12 cellular contexts compared by ENCODE assay signal in genomic region chrX:133045986-133046385, GRCh38. TPM values are rescaled to one million over a fixed set of nuclear protein-coding genes. Genes with fewer than 3 reads are reported as not detected.
DNase-seq lines count a peak whose midpoint lies in the region; ATAC-seq and TF ChIP-seq lines count a peak whose summit lies in the region.
"Had no signal": no experiment of that assay in that cellular context is flagged by ENCODE, and none has a peak within 500 bp of the region (broad histone marks: within the 10 kb centered on the region; RNA-seq: fewer than 3 reads in every experiment).

No MANE protein-coding gene starts in this region.

- no peak overlapping the region for H3K27ac ChIP-seq in OCI-LY7 (ENCODE audit: low read depth, low read length, poor library complexity, severe bottlenecking)
- no peak overlapping the region for H3K27ac ChIP-seq in esophagus muscularis mucosa (replicated peaks in 1 of 4)
- H3K27ac ChIP-seq: thyroid gland had no signal

- peaks cover 0 to 4% (median 0%) of the 10 kb centered on the region in 4 donors for H3K27me3 ChIP-seq in esophagus muscularis mucosa
- H3K27me3 ChIP-seq: thyroid gland had no signal

- BruUV-seq in OCI-LY7 (replicated peaks; lab: Mats Ljungman, UMichigan): no TSS peak

- H3K79me2 ChIP-seq in OCI-LY7 (ENCODE audit: insufficient read depth, low read depth, low read length): no peaks in the 10 kb centered on the region

- H4K20me1 ChIP-seq in OCI-LY7 (ENCODE audit: insufficient read depth, low read length): no peaks in the 10 kb centered on the region

- TF ChIP-seq POLR2A in esophagus muscularis mucosa (IDR thresholded peaks at IDR 0.05; ENCODE audit: low read depth): no peak

- no peak for TF ChIP-seq EP300 in esophagus muscularis mucosa (IDR thresholded peaks at IDR 0.05)

- no peak for ATAC-seq in HG03135 (IDR thresholded peaks at IDR 0.05; ENCODE audit: unreplicated experiment)

- CTCF ChIA-PET in OCI-LY7 (lab: Charles Lee; ENCODE audit: unreplicated experiment): no interaction called here

- H2AFZ ChIP-seq in OCI-LY7 (ENCODE audit: low read length): no peak overlapping the region

- peak; percentile 35 for DNase-seq in DMS 273 (lab: John Stamatoyannopoulos, UW; ENCODE audit: unreplicated experiment)
- DNase-seq in DMS 273 treated with DMSO at 0.1 percent for 48 hours (lab: John Stamatoyannopoulos, UW): no peak
- no peak for DNase-seq in OCI-LY7 (ENCODE audit: low spot score)
- DNase-seq in esophagus muscularis mucosa (ENCODE audit: extremely low spot score): no peak
- peak; percentile 40 for DNase-seq in renal cortical epithelial cell (ENCODE audit: low read depth)
- DNase-seq in germinal center (ENCODE audit: low spot score): no peak
- no peak for DNase-seq in activated gamma-delta T cell treated with Interleukin-2 at 50 U/mL for 16 hours
- DNase-seq: 8988T; activated effector memory CD4-positive, alpha-beta T cell treated with Interleukin-2 at 50 U/mL for 16 hours; NCI-H146; thyroid gland had no signal

- H3K36me3 ChIP-seq in OCI-LY7 (ENCODE audit: insufficient read depth, low read length) (no peaks in the 10 kb centered on the region), esophagus muscularis mucosa (no peaks in the 10 kb centered on the region)
- H3K36me3 ChIP-seq: thyroid gland had no signal

- POLR2A ChIA-PET in OCI-LY7 (lab: Charles Lee): no interaction called here

- intact Hi-C loops in OCI-LY7 (cut with micrococcal nuclease; ENCODE audit: unreplicated experiment) (no loop called here), esophagus muscularis mucosa (cut with DNase I) (loop anchor here (10.0 kb wide), 1 partner anchor 629 kb away; no protein-coding TSS in a partner anchor)

- no peak overlapping the region for H3K4me2 ChIP-seq in OCI-LY7 (ENCODE audit: low read length)

- 49% methylated on average over 2 of the region's 2 CpGs for WGBS in esophagus muscularis mucosa

- TF ChIP-seq CTCF in OCI-LY7 (conservative IDR thresholded peaks at IDR 0.05; ENCODE audit: low read length) (0 out of 2 replicates have a peak, but pooled peaks have one; percentile 19), esophagus muscularis mucosa (IDR thresholded peaks at IDR 0.05) (peak; percentile 22 to 41 (median 30))

- H3K4me3 ChIP-seq in OCI-LY7 (ENCODE audit: low read depth, low read length, poor library complexity, severe bottlenecking) (no peak overlapping the region), esophagus muscularis mucosa (no peak overlapping the region)
- H3K4me3 ChIP-seq: thyroid gland had no signal

- no peaks in the 10 kb centered on the region for H3K9me3 ChIP-seq in OCI-LY7 (ENCODE audit: low read length)
- H3K9me3 ChIP-seq in esophagus muscularis mucosa: no peaks in the 10 kb centered on the region
- H3K9me3 ChIP-seq: thyroid gland had no signal

- no peaks in the 10 kb centered on the region for H3K4me1 ChIP-seq in OCI-LY7 (ENCODE audit: insufficient read depth, low read length, poor library complexity, severe bottlenecking)
- H3K4me1 ChIP-seq in esophagus muscularis mucosa: no peaks in the 10 kb centered on the region
- H3K4me1 ChIP-seq: thyroid gland had no signal

- H3K9me2 ChIP-seq in OCI-LY7 (ENCODE audit: insufficient read depth, low read length): no peaks in the 10 kb centered on the region

RNA-seq across cellular contexts. Expression of gene USP26, which starts 50.9 kb away (rescaled TPM):
- not detected in 2 replicates for total RNA-seq in OCI-LY7 (2014; rRNA removed; shearing (Covaris generic))
- not detected in 2 replicates for total RNA-seq in OCI-LY7 (2022)
- not detected for total RNA-seq in esophagus muscularis mucosa
- total RNA-seq in renal cortical epithelial cell: not detected in 2 replicates
- total RNA-seq: thyroid gland had no signal

Comparison
In these comparisons a context has a peak if more than half of its experiments do, and no peak if none do; other contexts are left out.
1. DNase-seq: peak in DMS 273 (single experiment) and renal cortical epithelial cell (single experiment); none in DMS 273 treated with DMSO at 0.1 percent for 48 hours (single experiment), OCI-LY7 (single experiment), esophagus muscularis mucosa (single experiment), germinal center (single experiment) and activated gamma-delta T cell treated with Interleukin-2 at 50 U/mL for 16 hours (single experiment).